Comparison of ENCODE assay signal across 10 cellular contexts in genomic region chr14:30355431-30355913, GRCh38.
A peak's percentile ranks its signal among the peaks of the same experiment; 100 is the strongest.
DNase-seq lines count a peak whose midpoint lies in the region; ATAC-seq and TF ChIP-seq lines count a peak whose summit lies in the region.
"Had no signal": no experiment of that assay in that cellular context is flagged by ENCODE, and none has a peak within 500 bp of the region (broad histone marks: within the 10 kb centered on the region; RNA-seq: fewer than 3 reads in every experiment).

No MANE protein-coding gene starts in this region.

- no peaks in the 10 kb centered on the region for H3K9me3 ChIP-seq in CD4-positive, CD25-positive, alpha-beta regulatory T cell (ENCODE audit: control insufficient read depth in 2 of 2, low read length in 2 of 2)
- no peaks in the 10 kb centered on the region for H3K9me3 ChIP-seq in WERI-Rb-1 (ENCODE audit: severe bottlenecking)
- H3K9me3 ChIP-seq in upper lobe of left lung, result no peaks in the 10 kb centered on the region
- no peaks in the 10 kb centered on the region for H3K9me3 ChIP-seq in heart right ventricle

- no peak for ATAC-seq in CD4-positive, CD25-positive, alpha-beta regulatory T cell (ENCODE audit: low read depth in 2 of 2)
- ATAC-seq in GM19023 (IDR thresholded peaks at IDR 0.05; ENCODE audit: unreplicated experiment) (peak; percentile 82), HG02981 (IDR thresholded peaks at IDR 0.05; ENCODE audit: unreplicated experiment) (peak; percentile 65), upper lobe of left lung (ENCODE audit: low FRiP score in 2 of 2) (no peak), heart right ventricle (no peak)

- peak overlapping the region in 1 of 4 donors; percentile 7 for H3K4me3 Mint-ChIP-seq in CD4-positive, CD25-positive, alpha-beta regulatory T cell
- no peak overlapping the region for H3K4me3 Mint-ChIP-seq in endothelial cell (ENCODE audit: unreplicated experiment)
- H3K4me3 Mint-ChIP-seq: nephron had no signal

- WGBS in upper lobe of left lung, 2 donors, result 35 to 39% methylated on average over 5 of the region's 5 CpGs
- 32 to 34% methylated on average over 5 of the region's 5 CpGs for WGBS in heart right ventricle, 2 donors

- H3K27ac ChIP-seq in CD4-positive, CD25-positive, alpha-beta regulatory T cell (ENCODE audit: insufficient read depth, low read length, poor library complexity, severe bottlenecking), result no peak overlapping the region
- H3K27ac ChIP-seq in WERI-Rb-1 (no peak overlapping the region), upper lobe of left lung (no peak overlapping the region), heart right ventricle (no peak overlapping the region)
- H3K27ac ChIP-seq: HL-60 had no signal

- TF ChIP-seq CTCF in WERI-Rb-1 (IDR thresholded peaks at IDR 0.05; ENCODE audit: low read depth, low read length) (no peak), upper lobe of left lung (IDR thresholded peaks at IDR 0.05) (no peak), heart right ventricle (IDR thresholded peaks at IDR 0.05) (no peak), endothelial cell (IDR thresholded peaks at IDR 0.05; ENCODE audit: unreplicated experiment) (no peak)

- H3K27me3 Mint-ChIP-seq in CD4-positive, CD25-positive, alpha-beta regulatory T cell, result no peaks in the 10 kb centered on the region
- H3K27me3 Mint-ChIP-seq in endothelial cell (ENCODE audit: unreplicated experiment), result peaks cover 2% of the 10 kb centered on the region

- DNase-seq in CD4-positive, CD25-positive, alpha-beta regulatory T cell, result peak in 1 of 3 donors; percentile 24
- DNase-seq in WERI-Rb-1 (peak; percentile 26), upper lobe of left lung (no peak), heart right ventricle (no peak), endothelial cell (ENCODE audit: low spot score) (no peak), foreskin melanocyte (no peak)

- H3K4me3 ChIP-seq in CD4-positive, CD25-positive, alpha-beta regulatory T cell (ENCODE audit: low read depth, low read length), result no peak overlapping the region
- no peak overlapping the region for H3K4me3 ChIP-seq in WERI-Rb-1 (ENCODE audit: low read depth, low read length)
- H3K4me3 ChIP-seq in upper lobe of left lung, result no peak overlapping the region
- no peak overlapping the region for H3K4me3 ChIP-seq in heart right ventricle

- peaks cover 0 to 4% (median 0%) of the 10 kb centered on the region in 7 donors for H3K9me3 Mint-ChIP-seq in CD4-positive, CD25-positive, alpha-beta regulatory T cell
- no peaks in the 10 kb centered on the region for H3K9me3 Mint-ChIP-seq in endothelial cell (ENCODE audit: unreplicated experiment)
- H3K9me3 Mint-ChIP-seq: nephron had no signal

- peaks cover 0 to 13% (median 5%) of the 10 kb centered on the region in 4 donors for H3K4me1 Mint-ChIP-seq in CD4-positive, CD25-positive, alpha-beta regulatory T cell
- H3K4me1 Mint-ChIP-seq in endothelial cell (ENCODE audit: unreplicated experiment), result no peaks in the 10 kb centered on the region

- intact Hi-C loops in heart right ventricle (cut with DNase I), result no loop called here

- peaks cover 4% of the 10 kb centered on the region for H3K27me3 ChIP-seq in CD4-positive, CD25-positive, alpha-beta regulatory T cell (ENCODE audit: control insufficient read depth, insufficient read depth, low read length)
- H3K27me3 ChIP-seq in WERI-Rb-1 (ENCODE audit: insufficient read depth, low read depth, severe bottlenecking) (no peaks in the 10 kb centered on the region), upper lobe of left lung (no peaks in the 10 kb centered on the region), heart right ventricle (peaks cover 0 to 8% (median 0%) of the 10 kb centered on the region in 7 donors)

- no peaks in the 10 kb centered on the region for H3K36me3 ChIP-seq in CD4-positive, CD25-positive, alpha-beta regulatory T cell (ENCODE audit: control insufficient read depth, insufficient read depth, low read length)
- H3K36me3 ChIP-seq in WERI-Rb-1, result no peaks in the 10 kb centered on the region
- no peaks in the 10 kb centered on the region for H3K36me3 ChIP-seq in upper lobe of left lung
- H3K36me3 ChIP-seq in heart right ventricle, result no peaks in the 10 kb centered on the region

- TF ChIP-seq EP300 in upper lobe of left lung (IDR thresholded peaks at IDR 0.05), result no peak

- TF ChIP-seq POLR2A in upper lobe of left lung (IDR thresholded peaks at IDR 0.05), result no peak

- H3K36me3 Mint-ChIP-seq in CD4-positive, CD25-positive, alpha-beta regulatory T cell, result no peaks in the 10 kb centered on the region
- no peaks in the 10 kb centered on the region for H3K36me3 Mint-ChIP-seq in endothelial cell (ENCODE audit: low read depth, unreplicated experiment)

- no peaks in the 10 kb centered on the region for H3K4me1 ChIP-seq in CD4-positive, CD25-positive, alpha-beta regulatory T cell (ENCODE audit: control insufficient read depth, insufficient read depth, low read length, poor library complexity, severe bottlenecking)
- H3K4me1 ChIP-seq in upper lobe of left lung, result no peaks in the 10 kb centered on the region
- no peaks in the 10 kb centered on the region for H3K4me1 ChIP-seq in heart right ventricle

- H3K27ac Mint-ChIP-seq in CD4-positive, CD25-positive, alpha-beta regulatory T cell, result peak overlapping the region in 2 of 3 donors; percentile 11 to 34
- H3K27ac Mint-ChIP-seq in endothelial cell (ENCODE audit: unreplicated experiment), result no peak overlapping the region

Comparison
In these comparisons a context has a peak if more than half of its experiments do, and no peak if none do; other contexts are left out.
1. ATAC-seq: peak in GM19023 (single experiment) and HG02981 (single experiment); none in CD4-positive, CD25-positive, alpha-beta regulatory T cell (0 of 2), upper lobe of left lung (0 of 2) and heart right ventricle (0 of 8).